Comparison of ENCODE assay signal across 15 cellular contexts in the genomic region with DNA sequence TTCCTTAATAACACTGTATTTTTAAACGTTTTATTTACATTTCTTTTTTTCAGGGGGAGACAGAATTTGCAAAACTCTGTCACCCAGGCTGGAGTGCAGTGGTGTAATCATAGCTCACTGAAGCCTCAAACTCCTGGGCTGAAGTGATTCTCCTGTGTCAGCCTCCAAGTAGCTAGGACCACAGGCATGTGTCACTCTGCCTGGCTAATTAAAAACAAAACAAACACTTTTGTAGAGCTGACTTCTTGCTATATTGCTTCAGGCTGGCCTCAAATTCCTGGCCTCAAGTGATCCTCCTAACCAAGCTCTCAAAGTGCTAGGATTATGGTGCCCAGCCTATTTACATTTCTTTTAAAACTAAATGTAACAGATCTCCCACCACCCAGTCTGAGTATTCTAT. TPM values are rescaled to one million over a fixed set of nuclear protein-coding genes. Genes with fewer than 3 reads are reported as not detected.
A peak's percentile ranks its signal among the peaks of the same experiment; 100 is the strongest.
DNase-seq lines count a peak whose midpoint lies in the region; ATAC-seq and TF ChIP-seq lines count a peak whose summit lies in the region.
"Had no signal": no experiment of that assay in that cellular context is flagged by ENCODE, and none has a peak within 500 bp of the region (broad histone marks: within the 10 kb centered on the region; RNA-seq: fewer than 3 reads in every experiment).

No MANE protein-coding gene starts in this region.

- H3K4me1 Mint-ChIP-seq in activated T-cell treated with anti-CD3 and anti-CD28 coated beads, Interleukin-2, amount 50 U/mL, for 24 hours (ENCODE audit: low read depth): peaks cover 62% of the 10 kb centered on the region
- peaks cover 44% of the 10 kb centered on the region for H3K4me1 Mint-ChIP-seq in chondrocyte (ENCODE audit: low read depth)

- H3K9me3 ChIP-seq in osteoblast (ENCODE audit: low read depth, low read length) (no peaks in the 10 kb centered on the region), prostate gland (no peaks in the 10 kb centered on the region)

- TF ChIP-seq POLR2A in prostate gland (IDR thresholded peaks at IDR 0.05): no peak

- H3K4me1 ChIP-seq in osteoblast (ENCODE audit: insufficient read depth, low read length) (no peaks in the 10 kb centered on the region), prostate gland (replicated peaks) (no peaks in the 10 kb centered on the region)

- H4K20me1 ChIP-seq in osteoblast (ENCODE audit: insufficient read depth, low read length): peaks cover 36% of the 10 kb centered on the region

- intact Hi-C loops in prostate gland (cut with DNase I): loop anchor here (5.0 kb wide), 1 partner anchor 100 kb away; no protein-coding TSS in a partner anchor

- peak overlapping the region; percentile 13 for H3K27ac ChIP-seq in osteoblast (ENCODE audit: low read depth, low read length)
- no peak overlapping the region for H3K27ac ChIP-seq in prostate gland
- H3K27ac ChIP-seq: dorsolateral prefrontal cortex had no signal

- H2AFZ ChIP-seq in osteoblast (ENCODE audit: low read length): no peak overlapping the region

- H3K4me3 ChIP-seq in osteoblast (ENCODE audit: insufficient read depth, low read length) (no peak overlapping the region), prostate gland (no peak overlapping the region)
- H3K4me3 ChIP-seq: dorsolateral prefrontal cortex, lung had no signal

- DNase-seq in activated T-cell treated with anti-CD3 and anti-CD28 coated beads, Interleukin-2, amount 50 U/mL, for 24 hours: no peak
- DNase-seq in activated T-cell treated with anti-CD3 and anti-CD28 coated beads, Interleukin-2, amount 50 U/mL, for 48 hours: no peak
- DNase-seq in LHCN-M2 (ENCODE audit: low read depth) (peak; percentile 33), chondrocyte (ENCODE audit: low spot score) (no peak), osteoblast (ENCODE audit: insufficient read length, low spot score, missing footprints) (no peak), prostate gland (ENCODE audit: low spot score) (no peak)
- DNase-seq: activated naive CD4-positive, alpha-beta T cell treated with anti-CD3 and anti-CD28 coated beads, Interleukin-2, amount 10 ng/mL, durations not matched to agents 7 days and 5 days; dorsolateral prefrontal cortex; GOT3; Kasumi-1; NCI-H510A; SHP77 had no signal

- TF ChIP-seq CTCF in chondrocyte (IDR thresholded peaks at IDR 0.05): no peak
- TF ChIP-seq CTCF in osteoblast (IDR thresholded peaks at IDR 0.05; ENCODE audit: extremely low read depth, low read depth, low read length): no peak
- TF ChIP-seq CTCF in prostate gland (IDR thresholded peaks at IDR 0.05): no peak

- no peaks in the 10 kb centered on the region for H3K27me3 Mint-ChIP-seq in activated T-cell treated with anti-CD3 and anti-CD28 coated beads, Interleukin-2, amount 50 U/mL, for 24 hours
- no peaks in the 10 kb centered on the region for H3K27me3 Mint-ChIP-seq in chondrocyte (ENCODE audit: low read depth)
- H3K27me3 Mint-ChIP-seq: activated naive CD4-positive, alpha-beta T cell treated with anti-CD3 and anti-CD28 coated beads, Interleukin-2, amount 10 ng/mL, durations not matched to agents 7 days and 5 days had no signal

- no peak for ATAC-seq in GM21381 (IDR thresholded peaks at IDR 0.05; ENCODE audit: unreplicated experiment)
- ATAC-seq in GM19455 (IDR thresholded peaks at IDR 0.05; ENCODE audit: unreplicated experiment): no peak

- no peak overlapping the region for H3K4me3 Mint-ChIP-seq in activated T-cell treated with anti-CD3 and anti-CD28 coated beads, Interleukin-2, amount 50 U/mL, for 24 hours
- H3K4me3 Mint-ChIP-seq in chondrocyte (ENCODE audit: unreplicated experiment): no peak overlapping the region
- H3K4me3 Mint-ChIP-seq: activated naive CD4-positive, alpha-beta T cell treated with anti-CD3 and anti-CD28 coated beads, Interleukin-2, amount 10 ng/mL, durations not matched to agents 7 days and 5 days had no signal

- H3K4me2 ChIP-seq in osteoblast (ENCODE audit: insufficient read depth, low read length): no peak overlapping the region

- no peaks in the 10 kb centered on the region for H3K27me3 ChIP-seq in osteoblast (ENCODE audit: insufficient read depth, low read length)
- no peaks in the 10 kb centered on the region for H3K27me3 ChIP-seq in prostate gland (replicated peaks; ENCODE audit: insufficient read depth)
- H3K27me3 ChIP-seq: dorsolateral prefrontal cortex had no signal

- peak overlapping the region; percentile 79 for H3K27ac Mint-ChIP-seq in activated T-cell treated with anti-CD3 and anti-CD28 coated beads, Interleukin-2, amount 50 U/mL, for 24 hours
- H3K27ac Mint-ChIP-seq in chondrocyte (ENCODE audit: unreplicated experiment): peak overlapping the region; percentile 75
- H3K27ac Mint-ChIP-seq: activated naive CD4-positive, alpha-beta T cell treated with anti-CD3 and anti-CD28 coated beads, Interleukin-2, amount 10 ng/mL, durations not matched to agents 7 days and 5 days had no signal

- H3K36me3 ChIP-seq in osteoblast (ENCODE audit: insufficient read depth, low read length): peaks cover 21% of the 10 kb centered on the region
- H3K36me3 ChIP-seq in prostate gland: no peaks in the 10 kb centered on the region

- H3K79me2 ChIP-seq in osteoblast (ENCODE audit: insufficient read depth, low read length): peaks cover 83% of the 10 kb centered on the region

- H3K9me3 Mint-ChIP-seq in activated T-cell treated with anti-CD3 and anti-CD28 coated beads, Interleukin-2, amount 50 U/mL, for 24 hours: no peaks in the 10 kb centered on the region
- H3K9me3 Mint-ChIP-seq in chondrocyte (ENCODE audit: low read depth): no peaks in the 10 kb centered on the region
- H3K9me3 Mint-ChIP-seq: activated naive CD4-positive, alpha-beta T cell treated with anti-CD3 and anti-CD28 coated beads, Interleukin-2, amount 10 ng/mL, durations not matched to agents 7 days and 5 days had no signal

- peaks cover 71% of the 10 kb centered on the region for H3K36me3 Mint-ChIP-seq in activated T-cell treated with anti-CD3 and anti-CD28 coated beads, Interleukin-2, amount 50 U/mL, for 24 hours (ENCODE audit: low read depth)
- peaks cover 9% of the 10 kb centered on the region for H3K36me3 Mint-ChIP-seq in chondrocyte (ENCODE audit: low read depth)

- 28% methylated on average over 1 of the region's 1 CpG for WGBS in prostate gland

RNA-seq across cellular contexts. Expression of a gene that starts 12.7 kb away (rescaled TPM):
- total RNA-seq in LHCN-M2 (2014; rRNA removed) (18.4 and 26.8 TPM in 2 replicates), chondrocyte (50.3 to 55.9 TPM (median 51.6 TPM) in 3 replicates), osteoblast (23.9 and 24.5 TPM in 2 replicates), prostate gland (100 to 1,000 TPM in 1 of 2 donors, 10 to 100 TPM in 1; 22.5 to 484 TPM)
- 37.7 TPM for polyA plus RNA-seq in LHCN-M2 (2012)
